In genomic region chr7:142945001-142945400, GRCh38 we compare ENCODE assay signal across 28 cellular contexts. TPM values are rescaled to one million over a fixed set of nuclear protein-coding genes. Genes with fewer than 3 reads are reported as not detected.
"Had no signal": no experiment of that assay in that cellular context is flagged by ENCODE, and none has a peak within 500 bp of the region (broad histone marks: within the 10 kb centered on the region; RNA-seq: fewer than 3 reads in every experiment).

No MANE protein-coding gene starts in this region.

- H3K36me3 ChIP-seq: SJSA1 had no signal

- H3K27me3 ChIP-seq: SJSA1 had no signal

- H3K9me3 ChIP-seq: SJSA1 had no signal

- H3K4me3 ChIP-seq: SJSA1, SK-N-MC had no signal

- H3K27ac ChIP-seq: HL-60, SJSA1, SK-N-MC had no signal

- H3K4me3 Mint-ChIP-seq: IgD-negative memory B cell had no signal

- H3K4me1 ChIP-seq: SJSA1 had no signal

- FAIRE-seq: HTR-8/SVneo, RCC 7860 had no signal

- H3K4me1 Mint-ChIP-seq: IgD-negative memory B cell had no signal

- DNase-seq: KBM-7, MV-4-11, NCI-H1048, NCI-H1105 treated with DMSO at 0.1 percent for 48 hours, NCI-H1417 treated with DMSO at 0.1 percent for 48 hours, NCI-H146, NCI-H1694 treated with DMSO at 0.1 percent for 48 hours, NCI-H1930, NCI-H2081, NCI-H2107, NCI-H2171, NCI-H226, NCI-H446, NCI-H510A, NCI-H524 treated with DMSO at 0.1 percent for 48 hours, NCI-H69, NCI-H774, Right ventricle myocardium superior, RPMI8226, SIG-M5 had no signal

RNA-seq across cellular contexts. Expression of gene LLCFC1, which starts 5.7 kb away (rescaled TPM):
- total RNA-seq: LHCN-M2, MCF 10A, Right ventricle myocardium superior, SJSA1 had no signal
- polyA plus RNA-seq: IgD-negative memory B cell had no signal

RNA-seq across cellular contexts. Expression of gene TRPV5, which starts 11.5 kb away (rescaled TPM):
- total RNA-seq: LHCN-M2, MCF 10A, Right ventricle myocardium superior, SJSA1 had no signal
- polyA plus RNA-seq: IgD-negative memory B cell had no signal

RNA-seq across cellular contexts. Expression of gene KEL, which starts 17.2 kb away (rescaled TPM):
- total RNA-seq: MCF 10A had no signal
- polyA plus RNA-seq: IgD-negative memory B cell had no signal

RNA-seq across cellular contexts. Expression of gene TRPV6, which starts 59.5 kb away (rescaled TPM):
- total RNA-seq: LHCN-M2, Right ventricle myocardium superior, SJSA1 had no signal
- polyA plus RNA-seq: IgD-negative memory B cell had no signal
